In the genomic region with DNA sequence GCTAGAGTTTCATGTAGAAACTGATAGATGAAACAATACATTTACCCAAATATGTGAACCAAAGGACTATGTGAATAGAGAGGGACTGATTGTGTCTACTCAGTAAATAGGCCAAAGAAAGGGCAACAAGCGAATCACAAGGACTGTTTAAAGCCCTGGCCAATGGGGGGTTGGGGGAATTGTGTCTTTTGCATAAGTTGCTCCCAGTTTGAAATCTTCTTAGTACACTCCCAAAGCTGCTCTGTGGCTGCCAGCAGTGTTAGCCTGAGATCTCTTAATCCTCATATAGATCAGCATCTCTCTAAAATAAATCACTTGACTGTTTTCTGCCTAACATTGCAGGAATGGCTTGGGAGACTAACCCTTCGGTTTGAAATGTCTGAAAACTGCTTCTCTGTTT, we compare ENCODE assay signal across 1 cellular context.
TF ChIP-seq lines count a peak whose summit lies in the region.

No MANE protein-coding gene starts in this region.

TF ChIP-seq in GM23338, 12 proteins besides CTCF, POLR2A, EP300 and RAD21 (continued from another document):
- TF ChIP-seq, protein P1, sequence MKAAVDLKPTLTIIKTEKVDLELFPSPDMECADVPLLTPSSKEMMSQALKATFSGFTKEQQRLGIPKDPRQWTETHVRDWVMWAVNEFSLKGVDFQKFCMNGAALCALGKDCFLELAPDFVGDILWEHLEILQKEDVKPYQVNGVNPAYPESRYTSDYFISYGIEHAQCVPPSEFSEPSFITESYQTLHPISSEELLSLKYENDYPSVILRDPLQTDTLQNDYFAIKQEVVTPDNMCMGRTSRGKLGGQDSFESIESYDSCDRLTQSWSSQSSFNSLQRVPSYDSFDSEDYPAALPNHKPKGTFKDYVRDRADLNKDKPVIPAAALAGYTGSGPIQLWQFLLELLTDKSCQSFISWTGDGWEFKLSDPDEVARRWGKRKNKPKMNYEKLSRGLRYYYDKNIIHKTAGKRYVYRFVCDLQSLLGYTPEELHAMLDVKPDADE (IDR thresholded peaks at IDR 0.05): no peak
- TF ChIP-seq, protein P2, sequence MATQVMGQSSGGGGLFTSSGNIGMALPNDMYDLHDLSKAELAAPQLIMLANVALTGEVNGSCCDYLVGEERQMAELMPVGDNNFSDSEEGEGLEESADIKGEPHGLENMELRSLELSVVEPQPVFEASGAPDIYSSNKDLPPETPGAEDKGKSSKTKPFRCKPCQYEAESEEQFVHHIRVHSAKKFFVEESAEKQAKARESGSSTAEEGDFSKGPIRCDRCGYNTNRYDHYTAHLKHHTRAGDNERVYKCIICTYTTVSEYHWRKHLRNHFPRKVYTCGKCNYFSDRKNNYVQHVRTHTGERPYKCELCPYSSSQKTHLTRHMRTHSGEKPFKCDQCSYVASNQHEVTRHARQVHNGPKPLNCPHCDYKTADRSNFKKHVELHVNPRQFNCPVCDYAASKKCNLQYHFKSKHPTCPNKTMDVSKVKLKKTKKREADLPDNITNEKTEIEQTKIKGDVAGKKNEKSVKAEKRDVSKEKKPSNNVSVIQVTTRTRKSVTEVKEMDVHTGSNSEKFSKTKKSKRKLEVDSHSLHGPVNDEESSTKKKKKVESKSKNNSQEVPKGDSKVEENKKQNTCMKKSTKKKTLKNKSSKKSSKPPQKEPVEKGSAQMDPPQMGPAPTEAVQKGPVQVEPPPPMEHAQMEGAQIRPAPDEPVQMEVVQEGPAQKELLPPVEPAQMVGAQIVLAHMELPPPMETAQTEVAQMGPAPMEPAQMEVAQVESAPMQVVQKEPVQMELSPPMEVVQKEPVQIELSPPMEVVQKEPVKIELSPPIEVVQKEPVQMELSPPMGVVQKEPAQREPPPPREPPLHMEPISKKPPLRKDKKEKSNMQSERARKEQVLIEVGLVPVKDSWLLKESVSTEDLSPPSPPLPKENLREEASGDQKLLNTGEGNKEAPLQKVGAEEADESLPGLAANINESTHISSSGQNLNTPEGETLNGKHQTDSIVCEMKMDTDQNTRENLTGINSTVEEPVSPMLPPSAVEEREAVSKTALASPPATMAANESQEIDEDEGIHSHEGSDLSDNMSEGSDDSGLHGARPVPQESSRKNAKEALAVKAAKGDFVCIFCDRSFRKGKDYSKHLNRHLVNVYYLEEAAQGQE (IDR thresholded peaks at IDR 0.05; ENCODE audit: unreplicated experiment): no peak
- TF ChIP-seq EZH2 (IDR thresholded peaks at IDR 0.05; ENCODE audit: low read depth, unreplicated experiment) (no peak), NANOG (IDR thresholded peaks at IDR 0.05; ENCODE audit: borderline replicate concordance) (no peak), POLR2AphosphoS5 (IDR thresholded peaks at IDR 0.05; ENCODE audit: low read depth) (no peak), ZNF462 (CRISPR knock-in tag; IDR thresholded peaks at IDR 0.05) (no peak), ZNF114 (CRISPR knock-in tag; IDR thresholded peaks at IDR 0.05) (no peak)
